In genomic region chr1:175090775-175091174, GRCh38 we compare ENCODE assay signal across 22 cellular contexts. TPM values are rescaled to one million over a fixed set of nuclear protein-coding genes. Genes with fewer than 3 reads are reported as not detected.
"Had no signal": no experiment of that assay in that cellular context is flagged by ENCODE, and none has a peak within 500 bp of the region (broad histone marks: within the 10 kb centered on the region; RNA-seq: fewer than 3 reads in every experiment).

No MANE protein-coding gene starts in this region.

- H3K27ac ChIP-seq: coronary artery, hepatocyte, stomach, suprapubic skin, tibial nerve had no signal

- H2AFZ ChIP-seq: hepatocyte had no signal

- H3K79me2 ChIP-seq: hepatocyte had no signal

- DNase-seq: activated CD4-positive, alpha-beta T cell treated with anti-CD3 and anti-CD28 coated beads for 4 hours; activated CD4-positive, alpha-beta T cell treated with anti-CD3 and anti-CD28 coated beads, Interleukin-2, amount 50 U/mL, for 48 hours; activated CD4-positive, CD25-positive, alpha-beta regulatory T cell; activated naive CD4-positive, alpha-beta T cell treated with Interleukin-2 at 50 U/mL for 16 hours; activated naive CD8-positive, alpha-beta T cell treated with anti-CD3 and anti-CD28 coated beads, Interleukin-2, amount 10 ng/mL, durations not matched to agents 7 days and 5 days; activated T-cell treated with anti-CD3 and anti-CD28 coated beads, Interleukin-2, amount 50 U/mL, for 48 hours; amygdala; cerebellar nuclear complex; kidney glomerular epithelial cell; midbrain; stimulated activated CD4-positive, alpha-beta T cell treated with anti-CD3 and anti-CD28 coated beads, Interleukin-12 subunit alpha, Interleukin-12 subunit beta, amount 100 ng/mL, for 4 hours; stomach; T1000 had no signal

- H3K4me1 ChIP-seq: stomach, suprapubic skin, tibial nerve had no signal

- H3K4me2 ChIP-seq: hepatocyte had no signal

- H3K36me3 ChIP-seq: stomach, suprapubic skin, tibial nerve had no signal

- H3K4me3 ChIP-seq: coronary artery, hepatocyte, stomach, suprapubic skin, tibial nerve had no signal

- ATAC-seq: natural killer cell treated with Interleukin-12 subunit alpha and Interleukin-12 subunit beta and Interleukin-15 and Interleukin-18, amount 100 ng/mL, for 72 hours had no signal

- H3K27me3 ChIP-seq: hepatocyte, stomach, suprapubic skin, tibial nerve had no signal

- H3K9me3 ChIP-seq: stomach, suprapubic skin, tibial nerve had no signal

RNA-seq across cellular contexts. Expression of gene TNN, which starts 23.1 kb away (rescaled TPM):
- total RNA-seq: activated naive CD8-positive, alpha-beta T cell treated with anti-CD3 and anti-CD28 coated beads, Interleukin-2, amount 10 ng/mL, durations not matched to agents 7 days and 5 days; bronchial epithelial cell; fibroblast of villous mesenchyme; natural killer cell treated with Interleukin-12 subunit alpha and Interleukin-12 subunit beta and Interleukin-15 and Interleukin-18, amount 100 ng/mL, for 72 hours; osteocyte; T-helper 1 cell treated with Interleukin-12 subunit alpha and Interleukin-12 subunit beta and Interleukin-4 antibody, amounts not matched to agents 30 ng/mL and 1 ng/mL, for 36 hours had no signal
